Comparison of ENCODE assay signal across 8 cellular contexts in genomic region chr6:29016559-29017427, GRCh38. TPM values are rescaled to one million over a fixed set of nuclear protein-coding genes. Genes with fewer than 3 reads are reported as not detected.
DNase-seq lines count a peak whose midpoint lies in the region; ATAC-seq, FAIRE-seq and TF ChIP-seq lines count a peak whose summit lies in the region.

No MANE protein-coding gene starts in this region.

- H3K4me2 ChIP-seq in keratinocyte (ENCODE audit: control insufficient read depth, extremely low read depth, insufficient read depth, low read depth, low read length), result peak overlapping the region; percentile 99

- no peaks in the 10 kb centered on the region for H3K36me3 ChIP-seq in keratinocyte (ENCODE audit: control insufficient read depth in 2 of 2, extremely low read depth in 1 of 2, insufficient read depth in 2 of 2, low read length in 2 of 2)

- no peaks in the 10 kb centered on the region for H4K20me1 ChIP-seq in keratinocyte (ENCODE audit: control insufficient read depth, extremely low read depth, insufficient read depth, low read length)

- no peaks in the 10 kb centered on the region for H3K9me1 ChIP-seq in keratinocyte (ENCODE audit: control insufficient read depth, extremely low read depth, insufficient read depth, low read length)

- peak; percentile 65 for ATAC-seq in GM18858 (IDR thresholded peaks at IDR 0.05; ENCODE audit: unreplicated experiment)
- peak; percentile 50 for ATAC-seq in HG03097 (IDR thresholded peaks at IDR 0.05; ENCODE audit: low FRiP score, unreplicated experiment)
- ATAC-seq in activated B cell treated with CpG ODN at 0.5 μM for 24 hours (ENCODE audit: low read depth), result peak; percentile 85
- ATAC-seq in central memory CD8-positive, alpha-beta T cell (replicated peaks; ENCODE audit: extremely low read depth, poor library complexity, severe bottlenecking), result peak; percentile 89

- H3K4me3 Mint-ChIP-seq in activated B cell treated with CpG ODN at 0.5 μM for 24 hours, result peak overlapping the region; percentile 80
- H3K4me3 Mint-ChIP-seq in central memory CD8-positive, alpha-beta T cell, result peak overlapping the region; percentile 88

- no peaks in the 10 kb centered on the region for H3K27me3 ChIP-seq in keratinocyte (ENCODE audit: control insufficient read depth, extremely low read depth, insufficient read depth, low read length)

- DNase-seq in AG04449 (ENCODE audit: low read depth, low spot score) (no peak), NCI-H2171 treated with DMSO at 0.1 percent for 48 hours (lab: John Stamatoyannopoulos, UW) (peak; percentile 72), activated B cell treated with CpG ODN at 0.5 μM for 24 hours (peak; percentile 63), keratinocyte (ENCODE audit: low read depth, low spot score) (peak; percentile 45)
- DNase-seq in central memory CD8-positive, alpha-beta T cell (ENCODE audit: low spot score in 2 of 2), result peak; percentile 71 to 81
- peak; percentile 69 to 87 (median 72) for DNase-seq in stimulated activated CD4-positive, alpha-beta T cell treated with anti-CD3 and anti-CD28 coated beads, Interleukin-12 subunit alpha, Interleukin-12 subunit beta, amount 100 ng/mL, for 48 hours (ENCODE audit: low read depth in 2 of 3, low spot score in 1 of 3)

- no peaks in the 10 kb centered on the region for H3K79me2 ChIP-seq in keratinocyte (ENCODE audit: control insufficient read depth, insufficient read depth, low read length)

- TF ChIP-seq CTCF in AG04449 (IDR thresholded peaks at IDR 0.05; ENCODE audit: insufficient read depth, low read length, missing control alignments) (peak; percentile 78), activated B cell treated with CpG ODN at 0.5 μM for 24 hours (IDR thresholded peaks at IDR 0.05) (peak; percentile 92), keratinocyte (optimal IDR thresholded peaks at IDR 0.05 in 1 of 3, IDR thresholded peaks at IDR 0.05 in 1 of 3, conservative IDR thresholded peaks at IDR 0.05 in 1 of 3; ENCODE audit: extremely low read depth in 1 of 3, insufficient read depth in 2 of 3, low read length in 3 of 3) (peak; percentile 68 to 89 (median 86))

- H3K27ac ChIP-seq in keratinocyte (ENCODE audit: control insufficient read depth, insufficient read depth, low read length), result peak overlapping the region; percentile 21

- peak; percentile 87 for FAIRE-seq in keratinocyte (lab: Jason Lieb, UNC)

- no peaks in the 10 kb centered on the region for H3K9me3 ChIP-seq in keratinocyte (ENCODE audit: control insufficient read depth, low read depth, low read length)

- H3K4me3 ChIP-seq in AG04449 (ENCODE audit: low read depth, low read length), result peak overlapping the region; percentile 68
- H3K4me3 ChIP-seq in keratinocyte (ENCODE audit: control insufficient read depth in 2 of 3, extremely low read depth in 1 of 3, insufficient read depth in 2 of 3, low read depth in 1 of 3, low read length in 3 of 3), result peak overlapping the region; percentile 39 to 91 (median 81)

- H3K9ac ChIP-seq in keratinocyte (ENCODE audit: control insufficient read depth, extremely low read depth, insufficient read depth, low read length), result peak overlapping the region; percentile 54

- intact Hi-C loops in activated B cell treated with CpG ODN at 0.5 μM for 24 hours (cut with micrococcal nuclease), result loop anchor here (1.0 to 10.0 kb wide), 10 partner anchors 36 to 1828 kb away; partner anchors contain the start of gene TRIM27

- H3K4me1 ChIP-seq in keratinocyte (ENCODE audit: control insufficient read depth, extremely low read depth, insufficient read depth, low read length), result peaks cover 8% of the 10 kb centered on the region

- no peaks in the 10 kb centered on the region for H3K36me3 Mint-ChIP-seq in activated B cell treated with CpG ODN at 0.5 μM for 24 hours (ENCODE audit: low read depth)
- peaks cover 2% of the 10 kb centered on the region for H3K36me3 Mint-ChIP-seq in central memory CD8-positive, alpha-beta T cell (ENCODE audit: insufficient read depth)

- CTCF ChIA-PET in AG04449 (lab: Yijun Ruan, JAX), result interaction anchor here (0.6 to 3.8 kb wide), 34 partner anchors 10 to 773 kb away, joined by 3 to 45 read pairs (median 4); partner anchors contain the start of gene TRIM27
- CTCF ChIA-PET in activated B cell treated with CpG ODN at 0.5 μM for 24 hours (lab: Charles Lee), result interaction anchor here (1.0 to 5.4 kb wide), 10 partner anchors 121 to 349 kb away, joined by 3 to 78 read pairs (median 4); no protein-coding TSS in a partner anchor

- peak overlapping the region; percentile 99 for H2AFZ ChIP-seq in keratinocyte (ENCODE audit: control insufficient read depth, low read length)

- peaks cover 17% of the 10 kb centered on the region for H3K4me1 Mint-ChIP-seq in activated B cell treated with CpG ODN at 0.5 μM for 24 hours
- peaks cover 20% of the 10 kb centered on the region for H3K4me1 Mint-ChIP-seq in central memory CD8-positive, alpha-beta T cell

- peaks cover 31% of the 10 kb centered on the region for H3K27me3 Mint-ChIP-seq in activated B cell treated with CpG ODN at 0.5 μM for 24 hours
- peaks cover 57% of the 10 kb centered on the region for H3K27me3 Mint-ChIP-seq in central memory CD8-positive, alpha-beta T cell

- POLR2A ChIA-PET in AG04449 (lab: Yijun Ruan, JAX), result interaction anchor here (1.1 kb wide), 1 partner anchor 93 kb away, joined by 3 read pairs; the partner anchor contains the start of gene TRIM27
- POLR2A ChIA-PET in activated B cell treated with CpG ODN at 0.5 μM for 24 hours (lab: Charles Lee), result interaction anchor here (0.6 to 1.1 kb wide), 2 partner anchors 121 to 179 kb away, joined by 3 read pairs; no protein-coding TSS in a partner anchor

- no peaks in the 10 kb centered on the region for H3K9me3 Mint-ChIP-seq in activated B cell treated with CpG ODN at 0.5 μM for 24 hours
- H3K9me3 Mint-ChIP-seq in central memory CD8-positive, alpha-beta T cell, result no peaks in the 10 kb centered on the region

- dilution Hi-C loops in keratinocyte (cut with MboI; ENCODE audit: extremely low pct_ligation_motif_present, low sequenced_read_pairs), result no loop called here

- peak overlapping the region; percentile 41 for H3K27ac Mint-ChIP-seq in activated B cell treated with CpG ODN at 0.5 μM for 24 hours
- H3K27ac Mint-ChIP-seq in central memory CD8-positive, alpha-beta T cell (ENCODE audit: low read depth), result peak overlapping the region; percentile 17

RNA-seq across cellular contexts. Expression of gene ZNF311, which starts 11.7 kb away (rescaled TPM):
- 0.31 TPM in 1 of 2 replicates, not detected in the other for total RNA-seq in activated B cell treated with CpG ODN at 0.5 μM for 24 hours
- polyA plus RNA-seq in keratinocyte, result 1.7 to 2.7 TPM (median 2.6 TPM) in 3 replicates
- polyA plus RNA-seq in keratinocyte (2011; ENCODE audit: low read depth), result 1.8 TPM
- 1.0 and 1.7 TPM in 2 replicates for polyA plus RNA-seq in keratinocyte (2011; cell fraction: cytosol; rRNA removed)
- polyA plus RNA-seq in keratinocyte (2011; cell fraction: nucleus; rRNA removed), result 5.2 and 5.4 TPM in 2 replicates
- 0.87 and 1.5 TPM in 2 replicates for polyA plus RNA-seq in keratinocyte (2012; ENCODE audit: low replicate concordance)
- 1.5 to 1.8 TPM (median 1.6 TPM) in 3 replicates for polyA minus RNA-seq in keratinocyte
- not detected for polyA minus RNA-seq in keratinocyte (2011; cell fraction: cytosol; rRNA and poly(A)+ RNA removed)
- 0.84 and 1.9 TPM in 2 replicates for polyA minus RNA-seq in keratinocyte (2011; cell fraction: nucleus; rRNA and poly(A)+ RNA removed)

RNA-seq across cellular contexts. Expression of gene OR2W1, which starts 28.2 kb away (rescaled TPM):
- not detected in 2 replicates for total RNA-seq in activated B cell treated with CpG ODN at 0.5 μM for 24 hours
- polyA plus RNA-seq in keratinocyte, result not detected in 3 replicates
- not detected for polyA plus RNA-seq in keratinocyte (2011; ENCODE audit: low read depth)
- not detected in 2 replicates for polyA plus RNA-seq in keratinocyte (2011; cell fraction: cytosol; rRNA removed)
- not detected in 2 replicates for polyA plus RNA-seq in keratinocyte (2011; cell fraction: nucleus; rRNA removed)
- polyA plus RNA-seq in keratinocyte (2012; ENCODE audit: low replicate concordance), result not detected in 2 replicates
- not detected in 3 replicates for polyA minus RNA-seq in keratinocyte
- polyA minus RNA-seq in keratinocyte (2011; cell fraction: cytosol; rRNA and poly(A)+ RNA removed), result not detected
- not detected in 2 replicates for polyA minus RNA-seq in keratinocyte (2011; cell fraction: nucleus; rRNA and poly(A)+ RNA removed)
